2 cellular contexts compared by ENCODE assay signal in the genomic region with DNA sequence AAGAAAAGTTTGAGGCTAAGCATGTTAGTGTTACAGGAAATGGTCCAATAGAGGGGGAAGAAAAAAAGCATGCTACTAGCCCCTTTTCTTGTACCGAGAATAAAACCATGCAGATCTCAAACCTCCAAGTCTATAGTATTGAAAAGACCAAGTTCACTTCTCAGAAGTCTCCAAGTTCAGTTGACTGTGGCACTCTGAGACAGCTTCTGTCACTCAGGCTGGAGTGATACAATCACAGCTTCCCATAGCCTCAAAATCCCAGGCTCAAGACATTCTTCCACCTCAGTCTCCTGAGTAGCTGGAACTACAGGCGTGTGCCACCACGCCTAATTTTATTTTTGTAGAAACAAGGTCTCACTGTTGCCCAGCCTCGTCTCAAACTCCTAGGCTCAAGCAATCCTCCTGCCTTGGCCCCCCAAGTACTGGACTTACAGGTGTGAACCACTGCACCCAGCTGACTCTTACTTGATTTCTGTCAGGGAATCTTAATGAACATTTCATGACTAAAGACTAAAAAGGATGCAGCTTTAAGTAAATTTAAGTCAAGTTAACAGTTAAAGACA.
TF ChIP-seq lines count a peak whose summit lies in the region.

No MANE protein-coding gene starts in this region.

TF ChIP-seq in GM23338, 12 proteins besides CTCF, POLR2A, EP300 and RAD21 (continues in another document):
- TF ChIP-seq EZH2 (IDR thresholded peaks at IDR 0.05; ENCODE audit: low read depth, unreplicated experiment) (no peak), STAT1 (IDR thresholded peaks at IDR 0.05; ENCODE audit: unreplicated experiment) (no peak), EZH2phosphoT487 (IDR thresholded peaks at IDR 0.05; ENCODE audit: unreplicated experiment) (no peak), POLR2AphosphoS5 (IDR thresholded peaks at IDR 0.05; ENCODE audit: low read depth) (no peak; the same call in 1 of the 2 replicates), NANOG (IDR thresholded peaks at IDR 0.05; ENCODE audit: borderline replicate concordance) (no peak), REST (IDR thresholded peaks at IDR 0.05; ENCODE audit: unreplicated experiment) (no peak), CREB1 (CRISPR knock-in tag; IDR thresholded peaks at IDR 0.05; ENCODE audit: low read depth) (no peak), ZNF331 (CRISPR knock-in tag; IDR thresholded peaks at IDR 0.05; ENCODE audit: low read depth) (no peak)
- TF ChIP-seq, protein P1, sequence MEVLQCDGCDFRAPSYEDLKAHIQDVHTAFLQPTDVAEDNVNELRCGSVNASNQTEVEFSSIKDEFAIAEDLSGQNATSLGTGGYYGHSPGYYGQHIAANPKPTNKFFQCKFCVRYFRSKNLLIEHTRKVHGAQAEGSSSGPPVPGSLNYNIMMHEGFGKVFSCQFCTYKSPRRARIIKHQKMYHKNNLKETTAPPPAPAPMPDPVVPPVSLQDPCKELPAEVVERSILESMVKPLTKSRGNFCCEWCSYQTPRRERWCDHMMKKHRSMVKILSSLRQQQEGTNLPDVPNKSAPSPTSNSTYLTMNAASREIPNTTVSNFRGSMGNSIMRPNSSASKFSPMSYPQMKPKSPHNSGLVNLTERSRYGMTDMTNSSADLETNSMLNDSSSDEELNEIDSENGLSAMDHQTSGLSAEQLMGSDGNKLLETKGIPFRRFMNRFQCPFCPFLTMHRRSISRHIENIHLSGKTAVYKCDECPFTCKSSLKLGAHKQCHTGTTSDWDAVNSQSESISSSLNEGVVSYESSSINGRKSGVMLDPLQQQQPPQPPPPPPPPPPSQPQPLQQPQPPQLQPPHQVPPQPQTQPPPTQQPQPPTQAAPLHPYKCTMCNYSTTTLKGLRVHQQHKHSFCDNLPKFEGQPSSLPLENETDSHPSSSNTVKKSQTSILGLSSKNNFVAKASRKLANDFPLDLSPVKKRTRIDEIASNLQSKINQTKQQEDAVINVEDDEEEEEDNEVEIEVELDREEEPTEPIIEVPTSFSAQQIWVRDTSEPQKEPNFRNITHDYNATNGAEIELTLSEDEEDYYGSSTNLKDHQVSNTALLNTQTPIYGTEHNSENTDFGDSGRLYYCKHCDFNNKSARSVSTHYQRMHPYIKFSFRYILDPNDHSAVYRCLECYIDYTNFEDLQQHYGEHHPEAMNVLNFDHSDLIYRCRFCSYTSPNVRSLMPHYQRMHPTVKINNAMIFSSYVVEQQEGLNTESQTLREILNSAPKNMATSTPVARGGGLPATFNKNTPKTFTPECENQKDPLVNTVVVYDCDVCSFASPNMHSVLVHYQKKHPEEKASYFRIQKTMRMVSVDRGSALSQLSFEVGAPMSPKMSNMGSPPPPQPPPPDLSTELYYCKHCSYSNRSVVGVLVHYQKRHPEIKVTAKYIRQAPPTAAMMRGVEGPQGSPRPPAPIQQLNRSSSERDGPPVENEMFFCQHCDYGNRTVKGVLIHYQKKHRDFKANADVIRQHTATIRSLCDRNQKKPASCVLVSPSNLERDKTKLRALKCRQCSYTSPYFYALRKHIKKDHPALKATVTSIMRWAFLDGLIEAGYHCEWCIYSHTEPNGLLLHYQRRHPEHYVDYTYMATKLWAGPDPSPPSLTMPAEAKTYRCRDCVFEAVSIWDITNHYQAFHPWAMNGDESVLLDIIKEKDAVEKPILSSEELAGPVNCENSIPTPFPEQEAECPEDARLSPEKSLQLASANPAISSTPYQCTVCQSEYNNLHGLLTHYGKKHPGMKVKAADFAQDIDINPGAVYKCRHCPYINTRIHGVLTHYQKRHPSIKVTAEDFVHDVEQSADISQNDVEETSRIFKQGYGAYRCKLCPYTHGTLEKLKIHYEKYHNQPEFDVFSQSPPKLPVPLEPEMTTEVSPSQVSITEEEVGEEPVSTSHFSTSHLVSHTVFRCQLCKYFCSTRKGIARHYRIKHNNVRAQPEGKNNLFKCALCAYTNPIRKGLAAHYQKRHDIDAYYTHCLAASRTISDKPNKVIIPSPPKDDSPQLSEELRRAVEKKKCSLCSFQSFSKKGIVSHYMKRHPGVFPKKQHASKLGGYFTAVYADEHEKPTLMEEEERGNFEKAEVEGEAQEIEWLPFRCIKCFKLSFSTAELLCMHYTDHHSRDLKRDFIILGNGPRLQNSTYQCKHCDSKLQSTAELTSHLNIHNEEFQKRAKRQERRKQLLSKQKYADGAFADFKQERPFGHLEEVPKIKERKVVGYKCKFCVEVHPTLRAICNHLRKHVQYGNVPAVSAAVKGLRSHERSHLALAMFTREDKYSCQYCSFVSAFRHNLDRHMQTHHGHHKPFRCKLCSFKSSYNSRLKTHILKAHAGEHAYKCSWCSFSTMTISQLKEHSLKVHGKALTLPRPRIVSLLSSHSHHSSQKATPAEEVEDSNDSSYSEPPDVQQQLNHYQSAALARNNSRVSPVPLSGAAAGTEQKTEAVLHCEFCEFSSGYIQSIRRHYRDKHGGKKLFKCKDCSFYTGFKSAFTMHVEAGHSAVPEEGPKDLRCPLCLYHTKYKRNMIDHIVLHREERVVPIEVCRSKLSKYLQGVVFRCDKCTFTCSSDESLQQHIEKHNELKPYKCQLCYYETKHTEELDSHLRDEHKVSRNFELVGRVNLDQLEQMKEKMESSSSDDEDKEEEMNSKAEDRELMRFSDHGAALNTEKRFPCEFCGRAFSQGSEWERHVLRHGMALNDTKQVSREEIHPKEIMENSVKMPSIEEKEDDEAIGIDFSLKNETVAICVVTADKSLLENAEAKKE (CRISPR knock-in tag; IDR thresholded peaks at IDR 0.05), result no peak

TF ChIP-seq in GM12878, 131 proteins besides CTCF, POLR2A, EP300 and RAD21:
- TF ChIP-seq ZNF207 (IDR thresholded peaks at IDR 0.05; ENCODE audit: borderline replicate concordance), result no peak
- no peak for TF ChIP-seq CREM (IDR thresholded peaks at IDR 0.05; ENCODE audit: low read depth)
- TF ChIP-seq USF1 (IDR thresholded peaks at IDR 0.05; ENCODE audit: borderline replicate concordance, extremely low read length, insufficient read depth, low read depth, low read length), result no peak
- no peak for TF ChIP-seq ZNF384 (IDR thresholded peaks at IDR 0.05; ENCODE audit: borderline replicate concordance, low read depth, low read length)
- no peak for TF ChIP-seq GABPA (IDR thresholded peaks at IDR 0.05; ENCODE audit: low read depth)
- TF ChIP-seq, protein P2, sequence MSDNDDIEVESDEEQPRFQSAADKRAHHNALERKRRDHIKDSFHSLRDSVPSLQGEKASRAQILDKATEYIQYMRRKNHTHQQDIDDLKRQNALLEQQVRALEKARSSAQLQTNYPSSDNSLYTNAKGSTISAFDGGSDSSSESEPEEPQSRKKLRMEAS (IDR thresholded peaks at IDR 0.05; ENCODE audit: low read depth, low read length), result no peak
TF ChIP-seq in GM12878: peak in this region for 0.
